11 cellular contexts compared by ENCODE assay signal in genomic region chr17:47987240-47987835, GRCh38. TPM values are rescaled to one million over a fixed set of nuclear protein-coding genes. Genes with fewer than 3 reads are reported as not detected.
DNase-seq lines count a peak whose midpoint lies in the region; ATAC-seq and TF ChIP-seq lines count a peak whose summit lies in the region.
"Had no signal": no experiment of that assay in that cellular context is flagged by ENCODE, and none has a peak within 500 bp of the region (broad histone marks: within the 10 kb centered on the region; RNA-seq: fewer than 3 reads in every experiment).

No MANE protein-coding gene starts in this region.

- DNase-seq in EL (peak; percentile 22), NCI-H446 treated with DMSO at 0.1 percent for 48 hours (lab: John Stamatoyannopoulos, UW) (peak; percentile 44), esophagus muscularis mucosa (ENCODE audit: extremely low spot score) (no peak), posterior vena cava (ENCODE audit: low spot score) (peak; percentile 82), COR-L47 (lab: John Stamatoyannopoulos, UW) (no peak), KG1 (lab: John Stamatoyannopoulos, UW) (no peak)
- DNase-seq in activated CD4-positive, alpha-beta memory T cell treated with anti-CD3 and anti-CD28 coated beads, Interleukin-2, amount 10 ng/mL, durations not matched to agents 7 days and 5 days = no peak
- DNase-seq: activated B cell treated with CpG ODN at 0.5 μM for 24 hours, amniotic stem cell, uterus had no signal

- H3K27me3 Mint-ChIP-seq in activated CD4-positive, alpha-beta memory T cell treated with anti-CD3 and anti-CD28 coated beads, Interleukin-2, amount 10 ng/mL, durations not matched to agents 7 days and 5 days = peaks cover 4% of the 10 kb centered on the region
- H3K27me3 Mint-ChIP-seq: activated B cell treated with CpG ODN at 0.5 μM for 24 hours had no signal

- peaks cover 25% of the 10 kb centered on the region for H3K4me1 Mint-ChIP-seq in activated CD4-positive, alpha-beta memory T cell treated with anti-CD3 and anti-CD28 coated beads, Interleukin-2, amount 10 ng/mL, durations not matched to agents 7 days and 5 days
- H3K4me1 Mint-ChIP-seq: activated B cell treated with CpG ODN at 0.5 μM for 24 hours had no signal

- no peak for TF ChIP-seq POLR2A in esophagus muscularis mucosa (IDR thresholded peaks at IDR 0.05; ENCODE audit: low read depth)

- H3K4me3 ChIP-seq in esophagus muscularis mucosa = no peak overlapping the region
- H3K4me3 ChIP-seq: uterus had no signal

- peaks cover 0 to 17% (median 12%) of the 10 kb centered on the region in 4 donors for H3K36me3 ChIP-seq in esophagus muscularis mucosa
- H3K36me3 ChIP-seq: uterus had no signal

- intact Hi-C loops in esophagus muscularis mucosa (cut with DNase I) (no loop called here), posterior vena cava (cut with DNase I) (no loop called here)

- peak overlapping the region; percentile 52 to 68 (median 60) for H3K27ac ChIP-seq in esophagus muscularis mucosa (replicated peaks in 1 of 4)
- H3K27ac ChIP-seq: uterus had no signal

- no peak for TF ChIP-seq EP300 in esophagus muscularis mucosa (IDR thresholded peaks at IDR 0.05)

- peaks cover 0 to 13% (median 12%) of the 10 kb centered on the region in 4 donors for H3K4me1 ChIP-seq in esophagus muscularis mucosa
- H3K4me1 ChIP-seq: uterus had no signal

- TF ChIP-seq CTCF in esophagus muscularis mucosa (IDR thresholded peaks at IDR 0.05) = no peak

- H3K9me3 ChIP-seq in esophagus muscularis mucosa = no peaks in the 10 kb centered on the region
- H3K9me3 ChIP-seq: uterus had no signal

- CTCF ChIA-PET in activated CD4-positive, alpha-beta memory T cell treated with anti-CD3 and anti-CD28 coated beads, Interleukin-2, amount 10 ng/mL, durations not matched to agents 7 days and 5 days (lab: Charles Lee) = interaction anchor here (0.5 to 1.5 kb wide), 3 partner anchors 9 to 133 kb away, joined by 3 to 4 read pairs (median 3); no protein-coding TSS in a partner anchor

- POLR2A ChIA-PET in activated CD4-positive, alpha-beta memory T cell treated with anti-CD3 and anti-CD28 coated beads, Interleukin-2, amount 10 ng/mL, durations not matched to agents 7 days and 5 days (lab: Charles Lee) = interaction anchor here (0.8 kb wide), 1 partner anchor 16 kb away, joined by 3 read pairs; the partner anchor contains the start of gene CDK5RAP3

- H3K27ac Mint-ChIP-seq in activated CD4-positive, alpha-beta memory T cell treated with anti-CD3 and anti-CD28 coated beads, Interleukin-2, amount 10 ng/mL, durations not matched to agents 7 days and 5 days = no peak overlapping the region
- H3K27ac Mint-ChIP-seq: activated B cell treated with CpG ODN at 0.5 μM for 24 hours had no signal

- H3K36me3 Mint-ChIP-seq in activated CD4-positive, alpha-beta memory T cell treated with anti-CD3 and anti-CD28 coated beads, Interleukin-2, amount 10 ng/mL, durations not matched to agents 7 days and 5 days (ENCODE audit: low read depth) = peaks cover 22% of the 10 kb centered on the region

- H3K27me3 ChIP-seq in esophagus muscularis mucosa = no peaks in the 10 kb centered on the region
- H3K27me3 ChIP-seq: uterus had no signal

- no peak for ATAC-seq in HG02588 (IDR thresholded peaks at IDR 0.05; ENCODE audit: unreplicated experiment)

- no peak overlapping the region for H3K4me3 Mint-ChIP-seq in activated CD4-positive, alpha-beta memory T cell treated with anti-CD3 and anti-CD28 coated beads, Interleukin-2, amount 10 ng/mL, durations not matched to agents 7 days and 5 days
- H3K4me3 Mint-ChIP-seq: activated B cell treated with CpG ODN at 0.5 μM for 24 hours had no signal

- no peaks in the 10 kb centered on the region for H3K9me3 Mint-ChIP-seq in activated CD4-positive, alpha-beta memory T cell treated with anti-CD3 and anti-CD28 coated beads, Interleukin-2, amount 10 ng/mL, durations not matched to agents 7 days and 5 days
- H3K9me3 Mint-ChIP-seq: activated B cell treated with CpG ODN at 0.5 μM for 24 hours had no signal

- WGBS in esophagus muscularis mucosa = 35% methylated on average over 11 of the region's 17 CpGs

RNA-seq across cellular contexts. Expression of gene CDK5RAP3, which starts 16.4 kb away (rescaled TPM):
- 10 to 100 TPM; 43.9 to 70.2 (median 58.4) TPM for total RNA-seq in esophagus muscularis mucosa
- total RNA-seq in posterior vena cava = 10 to 100 TPM; 80.3 to 95.8 TPM
- 100 to 1,000 TPM; 194 to 205 TPM for total RNA-seq in activated CD4-positive, alpha-beta memory T cell treated with anti-CD3 and anti-CD28 coated beads, Interleukin-2, amount 10 ng/mL, durations not matched to agents 7 days and 5 days

RNA-seq across cellular contexts. Expression of gene PRR15L, which starts 29.7 kb away (rescaled TPM):
- total RNA-seq in esophagus muscularis mucosa (not detected), posterior vena cava (not detected)
- total RNA-seq in activated CD4-positive, alpha-beta memory T cell treated with anti-CD3 and anti-CD28 coated beads, Interleukin-2, amount 10 ng/mL, durations not matched to agents 7 days and 5 days = not detected
- total RNA-seq: activated B cell treated with CpG ODN at 0.5 μM for 24 hours had no signal

RNA-seq across cellular contexts. Expression of gene PNPO, which starts 46.0 kb away (rescaled TPM):
- total RNA-seq in esophagus muscularis mucosa (10 to 100 TPM; 21.2 to 32.8 (median 27.6) TPM), posterior vena cava (10 to 100 TPM; 14.5 to 18.8 TPM)
- 10 to 100 TPM; 24.6 to 25.1 TPM for total RNA-seq in activated CD4-positive, alpha-beta memory T cell treated with anti-CD3 and anti-CD28 coated beads, Interleukin-2, amount 10 ng/mL, durations not matched to agents 7 days and 5 days

RNA-seq across cellular contexts. Expression of gene COPZ2, which starts 50.3 kb away (rescaled TPM):
- total RNA-seq in esophagus muscularis mucosa (10 to 100 TPM; 58.1 to 73.9 (median 64.1) TPM), posterior vena cava (100 to 1,000 TPM in 1 of 2 donors, 10 to 100 TPM in 1; 75.0 to 136 TPM)
- 10 to 100 TPM in 1 of 2 experiments, 1 to 10 TPM in 1; 7.4 to 11.5 TPM for total RNA-seq in activated CD4-positive, alpha-beta memory T cell treated with anti-CD3 and anti-CD28 coated beads, Interleukin-2, amount 10 ng/mL, durations not matched to agents 7 days and 5 days

Comparison
In these comparisons a context has a peak if more than half of its experiments do, and no peak if none do; other contexts are left out.
1. DNase-seq: peak in EL (single experiment), NCI-H446 treated with DMSO at 0.1 percent for 48 hours (single experiment) and posterior vena cava (single experiment); none in esophagus muscularis mucosa (single experiment), COR-L47 (single experiment), KG1 (single experiment) and activated CD4-positive, alpha-beta memory T cell treated with anti-CD3 and anti-CD28 coated beads, Interleukin-2, amount 10 ng/mL, durations not matched to agents 7 days and 5 days (single experiment).